Comparison of ENCODE assay signal across 26 cellular contexts in the genomic region with DNA sequence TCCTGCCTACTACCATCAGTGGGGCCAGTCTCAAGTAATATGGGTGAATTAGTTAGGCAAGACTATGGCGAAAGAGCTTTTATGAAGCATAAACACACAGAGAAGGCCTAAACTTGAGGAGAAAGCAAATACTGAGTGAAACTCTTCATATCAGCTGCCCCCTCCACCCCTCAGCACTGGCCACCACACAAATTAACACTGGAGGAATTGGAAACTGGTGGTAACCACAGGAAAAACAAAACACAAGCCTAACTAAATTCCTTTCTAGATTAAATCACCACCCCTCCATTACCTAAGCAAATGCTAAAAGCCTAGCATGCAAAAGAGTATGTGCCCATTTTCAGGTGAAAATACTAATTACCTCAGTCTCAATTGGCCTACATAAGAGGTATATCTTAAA.
A peak's percentile ranks its signal among the peaks of the same experiment; 100 is the strongest.
DNase-seq lines count a peak whose midpoint lies in the region; TF ChIP-seq lines count a peak whose summit lies in the region.
"Had no signal": no experiment of that assay in that cellular context is flagged by ENCODE, and none has a peak within 500 bp of the region (broad histone marks: within the 10 kb centered on the region; RNA-seq: fewer than 3 reads in every experiment).

No MANE protein-coding gene starts in this region.

- H3K36me3 ChIP-seq in mesenchymal stem cell (ENCODE audit: control insufficient read depth in 1 of 2, insufficient read depth in 2 of 2, low read depth in 1 of 2, low read length in 2 of 2) (no peaks in the 10 kb centered on the region), Peyer's patch (no peaks in the 10 kb centered on the region), left ventricle myocardium inferior (no peaks in the 10 kb centered on the region), colonic mucosa (no peaks in the 10 kb centered on the region)
- H3K36me3 ChIP-seq: thoracic aorta had no signal

- H3K79me1 ChIP-seq in mesenchymal stem cell (replicated peaks; ENCODE audit: low read length, poor library complexity, severe bottlenecking) = no peaks in the 10 kb centered on the region

- H4K8ac ChIP-seq in mesenchymal stem cell (ENCODE audit: low read length) = no peak overlapping the region

- H3K4me1 Mint-ChIP-seq in HFFc6 (ENCODE audit: low read depth) = peaks cover 27% of the 10 kb centered on the region
- H3K4me1 Mint-ChIP-seq: B cell; central memory CD8-positive, alpha-beta T cell; naive thymus-derived CD8-positive, alpha-beta T cell had no signal

- H3K36me3 Mint-ChIP-seq in HFFc6 (ENCODE audit: low read depth) = peaks cover 22% of the 10 kb centered on the region

- H3K4me3 ChIP-seq in mesenchymal stem cell (ENCODE audit: insufficient read depth in 1 of 2, low read depth in 1 of 2, low read length in 2 of 2) (no peak overlapping the region), Peyer's patch (no peak overlapping the region), left ventricle myocardium inferior (no peak overlapping the region), colonic mucosa (no peak overlapping the region)
- H3K4me3 ChIP-seq: SK-N-MC, thoracic aorta had no signal

- no peak overlapping the region for H2AFZ ChIP-seq in mesenchymal stem cell (ENCODE audit: low read depth, low read length)
- H2AFZ ChIP-seq: parathyroid adenoma had no signal

- H2BK15ac ChIP-seq in mesenchymal stem cell (ENCODE audit: low read depth, poor library complexity, severe bottlenecking) = no peak overlapping the region

- no peak for TF ChIP-seq POLR2A in Peyer's patch (IDR thresholded peaks at IDR 0.05)

- no peaks in the 10 kb centered on the region for H3K27me3 Mint-ChIP-seq in HFFc6 (ENCODE audit: insufficient read depth)
- H3K27me3 Mint-ChIP-seq: B cell; central memory CD8-positive, alpha-beta T cell; naive thymus-derived CD8-positive, alpha-beta T cell had no signal

- DNase-seq in HFFc6 (no peak), astrocyte of the hippocampus (ENCODE audit: low read depth, low spot score) (peak; percentile 79), mesenchymal stem cell (peak; percentile 25), Peyer's patch (no peak), left ventricle myocardium inferior (no peak), 8988T (no peak), colonic mucosa (no peak)
- DNase-seq: activated CD4-positive, alpha-beta T cell treated with anti-CD3 and anti-CD28 coated beads for 48 hours; activated naive CD4-positive, alpha-beta T cell treated with anti-CD3 and anti-CD28 coated beads, Interleukin-2, amount 50 U/mL, for 16 hours; aorta; DMS153; GDM1; GOT3; naive thymus-derived CD8-positive, alpha-beta T cell; NCI-H1092 treated with DMSO at 0.1 percent for 48 hours; NCI-H1930; NCI-H69; right cardiac atrium; stimulated activated naive CD4-positive, alpha-beta T cell treated with Interleukin-2 at 50 U/mL for 16 hours; T-helper 2 cell had no signal

- WGBS in mesenchymal stem cell = 89% methylated on average over 1 of the region's 1 CpG

- no peak overlapping the region for H3K4ac ChIP-seq in mesenchymal stem cell (ENCODE audit: low read depth in 1 of 2, low read length in 2 of 2)

- no peak overlapping the region for H3K18ac ChIP-seq in mesenchymal stem cell (ENCODE audit: low read depth in 1 of 2, low read length in 2 of 2)

- H3K9me3 Mint-ChIP-seq in HFFc6 = peaks cover 21% of the 10 kb centered on the region

- H3K27ac ChIP-seq in mesenchymal stem cell (ENCODE audit: low read length, poor library complexity, severe bottlenecking) = no peak overlapping the region
- H3K27ac ChIP-seq in Peyer's patch = no peak overlapping the region
- no peak overlapping the region for H3K27ac ChIP-seq in left ventricle myocardium inferior (replicated peaks)
- no peak overlapping the region for H3K27ac ChIP-seq in colonic mucosa
- H3K27ac ChIP-seq: parathyroid adenoma, RWPE1, SK-N-MC, thoracic aorta had no signal

- H2AK5ac ChIP-seq in mesenchymal stem cell (ENCODE audit: low read length, severe bottlenecking) = no peak overlapping the region

- TF ChIP-seq CTCF in HFFc6 (IDR thresholded peaks at IDR 0.05) = no peak
- TF ChIP-seq CTCF in Peyer's patch (IDR thresholded peaks at IDR 0.05) = no peak
- no peak for TF ChIP-seq CTCF in left ventricle myocardium inferior (IDR thresholded peaks at IDR 0.05; ENCODE audit: borderline replicate concordance)
- TF ChIP-seq CTCF in colonic mucosa (IDR thresholded peaks at IDR 0.05) = no peak

- no peak overlapping the region for H3K4me3 Mint-ChIP-seq in HFFc6
- H3K4me3 Mint-ChIP-seq: B cell; central memory CD8-positive, alpha-beta T cell; naive thymus-derived CD8-positive, alpha-beta T cell had no signal

- H3K4me1 ChIP-seq in mesenchymal stem cell (ENCODE audit: control insufficient read depth, insufficient read depth, low read depth, low read length) = no peaks in the 10 kb centered on the region
- H3K4me1 ChIP-seq in Peyer's patch = no peaks in the 10 kb centered on the region
- no peaks in the 10 kb centered on the region for H3K4me1 ChIP-seq in left ventricle myocardium inferior
- H3K4me1 ChIP-seq in colonic mucosa = no peaks in the 10 kb centered on the region
- H3K4me1 ChIP-seq: parathyroid adenoma had no signal

- no peak overlapping the region for H2BK5ac ChIP-seq in mesenchymal stem cell (ENCODE audit: low read depth, low read length, poor library complexity, severe bottlenecking)

- no peak overlapping the region for H4K91ac ChIP-seq in mesenchymal stem cell (ENCODE audit: low read length)

- 0 out of 2 replicates have a peak overlapping the region, but pooled peaks have one; percentile 3 for H3K27ac Mint-ChIP-seq in HFFc6
- H3K27ac Mint-ChIP-seq: B cell; naive thymus-derived CD8-positive, alpha-beta T cell had no signal

- no peak overlapping the region for H3K23ac ChIP-seq in mesenchymal stem cell (ENCODE audit: low read length in 2 of 2)

- no peak overlapping the region for H3K9ac ChIP-seq in mesenchymal stem cell (ENCODE audit: low read length)
- no peak overlapping the region for H3K9ac ChIP-seq in colonic mucosa (ENCODE audit: low read depth in 2 of 2, low read length in 2 of 2)
- H3K9ac ChIP-seq: parathyroid adenoma had no signal

- intact Hi-C loops in left ventricle myocardium inferior (cut with micrococcal nuclease) (no loop called here), colonic mucosa (cut with DNase I) (no loop called here)

- no peak overlapping the region for H3K4me2 ChIP-seq in mesenchymal stem cell (ENCODE audit: low read length, poor library complexity, severe bottlenecking)

- H3K14ac ChIP-seq in mesenchymal stem cell (ENCODE audit: low read length in 2 of 2) = no peak overlapping the region

- no peaks in the 10 kb centered on the region for H3K27me3 ChIP-seq in mesenchymal stem cell (ENCODE audit: control insufficient read depth in 1 of 2, insufficient read depth in 1 of 2, low read length in 2 of 2)
- H3K27me3 ChIP-seq in Peyer's patch = no peaks in the 10 kb centered on the region
- H3K27me3 ChIP-seq in left ventricle myocardium inferior (ENCODE audit: low read depth) = no peaks in the 10 kb centered on the region
- no peaks in the 10 kb centered on the region for H3K27me3 ChIP-seq in colonic mucosa

- peaks cover 13% of the 10 kb centered on the region for H3K9me3 ChIP-seq in mesenchymal stem cell (ENCODE audit: control insufficient read depth, low read length)
- no peaks in the 10 kb centered on the region for H3K9me3 ChIP-seq in Peyer's patch
- H3K9me3 ChIP-seq in left ventricle myocardium inferior (replicated peaks) = peaks cover 5% of the 10 kb centered on the region
- no peaks in the 10 kb centered on the region for H3K9me3 ChIP-seq in colonic mucosa
- H3K9me3 ChIP-seq: thoracic aorta had no signal

- H2BK120ac ChIP-seq in mesenchymal stem cell (ENCODE audit: low read depth, low read length) = no peak overlapping the region

- H2BK12ac ChIP-seq in mesenchymal stem cell (ENCODE audit: low read length in 2 of 2) = no peak overlapping the region

Comparison
In these comparisons a context has a peak if more than half of its experiments do, and no peak if none do; other contexts are left out.
1. DNase-seq: peak in astrocyte of the hippocampus (single experiment) and mesenchymal stem cell (single experiment); none in HFFc6 (single experiment), Peyer's patch (0 of 3), left ventricle myocardium inferior (single experiment), 8988T (single experiment) and colonic mucosa (single experiment).